In the genomic region with DNA sequence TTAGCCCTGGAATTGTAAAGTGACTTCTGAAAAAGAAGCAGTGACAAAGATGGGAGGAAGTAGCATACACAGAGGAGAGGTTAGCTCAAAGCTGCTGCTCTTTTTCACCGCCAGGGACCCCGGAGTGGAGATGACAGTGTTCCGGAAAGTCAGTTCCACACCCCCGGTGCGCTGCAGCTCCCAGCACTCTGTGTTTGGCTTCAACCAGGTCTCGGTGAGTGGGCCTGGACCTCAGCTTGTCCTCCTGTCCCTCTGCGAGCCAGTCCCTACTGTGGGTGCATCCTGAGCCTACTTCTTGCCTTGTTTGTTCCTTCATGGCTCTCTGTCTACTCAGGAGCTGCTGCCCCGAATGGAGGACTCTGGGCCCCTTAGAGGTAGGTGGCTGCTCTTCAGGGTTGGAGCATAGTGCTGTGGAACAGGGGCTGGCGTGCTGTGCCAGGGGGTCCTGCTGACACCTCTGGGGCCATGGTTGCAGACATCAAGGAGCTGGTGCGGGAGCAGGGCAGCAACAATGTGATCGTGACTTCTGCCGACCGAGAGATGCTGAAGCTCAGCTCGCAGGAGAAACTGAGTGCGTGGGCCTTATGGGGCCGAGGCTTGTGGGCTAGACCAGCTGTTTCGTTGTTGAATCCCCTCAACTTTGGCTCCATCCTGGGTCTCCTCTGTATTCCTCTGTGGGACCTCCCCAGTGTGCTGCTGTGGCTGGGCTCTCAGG, we compare ENCODE assay signal across 10 cellular contexts. TPM values are rescaled to one million over a fixed set of nuclear protein-coding genes. Genes with fewer than 3 reads are reported as not detected.
DNase-seq lines count a peak whose midpoint lies in the region; ATAC-seq and TF ChIP-seq lines count a peak whose summit lies in the region.
"Had no signal": no experiment of that assay in that cellular context is flagged by ENCODE, and none has a peak within 500 bp of the region (broad histone marks: within the 10 kb centered on the region; RNA-seq: fewer than 3 reads in every experiment).

No MANE protein-coding gene starts in this region.

- no peaks in the 10 kb centered on the region for H3K9me3 ChIP-seq in fibroblast of lung (ENCODE audit: control insufficient read depth, insufficient read depth, low read depth, low read length)

- H2AFZ ChIP-seq in fibroblast of lung (ENCODE audit: low read length): no peak overlapping the region

- peaks cover 15% of the 10 kb centered on the region for H3K4me1 ChIP-seq in fibroblast of lung (ENCODE audit: control insufficient read depth, extremely low read depth, insufficient read depth, low read length)

- no peak for DNase-seq in activated T-cell treated with anti-CD3 and anti-CD28 coated beads, Interleukin-2, amount 50 U/mL, for 4 hours
- no peak for DNase-seq in activated T-cell treated with anti-CD3 and anti-CD28 coated beads, Interleukin-2, amount 50 U/mL, for 48 hours
- DNase-seq in T-cell (no peak), fibroblast of lung (ENCODE audit: low read depth in 2 of 2) (no peak), NCI-H1092 treated with DMSO at 0.1 percent for 48 hours (lab: John Stamatoyannopoulos, UW) (no peak), SW480 (ENCODE audit: low spot score) (no peak), T1000 (lab: John Stamatoyannopoulos, UW) (no peak)
- DNase-seq in stimulated activated effector memory CD8-positive, alpha-beta T cell treated with anti-CD3 and anti-CD28 coated beads, Interleukin-12 subunit alpha, Interleukin-12 subunit beta, amount 100 ng/mL, for 72 hours (ENCODE audit: low spot score in 2 of 2): no peak
- DNase-seq: C1 segment of cervical spinal cord, islet precursor cell had no signal

- no peaks in the 10 kb centered on the region for H3K9me3 Mint-ChIP-seq in activated T-cell treated with anti-CD3 and anti-CD28 coated beads, Interleukin-2, amount 50 U/mL, for 4 hours
- H3K9me3 Mint-ChIP-seq in T-cell: no peaks in the 10 kb centered on the region
- H3K9me3 Mint-ChIP-seq in stimulated activated effector memory CD8-positive, alpha-beta T cell treated with anti-CD3 and anti-CD28 coated beads, Interleukin-12 subunit alpha, Interleukin-12 subunit beta, amount 100 ng/mL, for 72 hours: no peaks in the 10 kb centered on the region

- peak overlapping the region; percentile 89 to 93 for H3K27ac Mint-ChIP-seq in T-cell
- H3K27ac Mint-ChIP-seq in stimulated activated effector memory CD8-positive, alpha-beta T cell treated with anti-CD3 and anti-CD28 coated beads, Interleukin-12 subunit alpha, Interleukin-12 subunit beta, amount 100 ng/mL, for 72 hours: peak overlapping the region; percentile 88

- CTCF ChIA-PET in T-cell (lab: Charles Lee): interaction anchor here in 1 of 2 donors (0.5 kb wide), 1 partner anchor 49 kb away, joined by 3 read pairs; no protein-coding TSS in a partner anchor

- TF ChIP-seq CTCF in fibroblast of lung (conservative IDR thresholded peaks at IDR 0.05 in 1 of 2, IDR thresholded peaks at IDR 0.05 in 1 of 2; ENCODE audit: low read depth in 1 of 2, low read length in 2 of 2): no peak

- H3K27ac ChIP-seq in fibroblast of lung (ENCODE audit: insufficient read depth, low read length): no peak overlapping the region

- no peak for ATAC-seq in activated T-cell treated with anti-CD3 and anti-CD28 coated beads, Interleukin-2, amount 50 U/mL, for 4 hours
- ATAC-seq in T-cell (replicated peaks in 1 of 4): no peak
- ATAC-seq in stimulated activated effector memory CD8-positive, alpha-beta T cell treated with anti-CD3 and anti-CD28 coated beads, Interleukin-12 subunit alpha, Interleukin-12 subunit beta, amount 100 ng/mL, for 72 hours: no peak

- POLR2A ChIA-PET in T-cell (lab: Charles Lee): interaction anchor here in 1 of 2 donors (0.5 to 0.6 kb wide), 2 partner anchors 43 to 90 kb away, joined by 3 to 7 read pairs; no protein-coding TSS in a partner anchor

- no peak overlapping the region for H3K9ac ChIP-seq in fibroblast of lung (ENCODE audit: insufficient read depth, low read length)

- peaks cover 38% of the 10 kb centered on the region for H3K36me3 ChIP-seq in fibroblast of lung (ENCODE audit: control insufficient read depth, insufficient read depth, low read length)

- H3K79me2 ChIP-seq in fibroblast of lung (ENCODE audit: control insufficient read depth, insufficient read depth, low read length): peaks cover 39% of the 10 kb centered on the region

- peak overlapping the region; percentile 97 for H3K4me2 ChIP-seq in fibroblast of lung (ENCODE audit: extremely low read depth, insufficient read depth, low read length)

- peaks cover 17% of the 10 kb centered on the region for H3K36me3 Mint-ChIP-seq in activated T-cell treated with anti-CD3 and anti-CD28 coated beads, Interleukin-2, amount 50 U/mL, for 4 hours (ENCODE audit: insufficient read depth)
- H3K36me3 Mint-ChIP-seq in T-cell: peaks cover 8% of the 10 kb centered on the region
- H3K36me3 Mint-ChIP-seq in stimulated activated effector memory CD8-positive, alpha-beta T cell treated with anti-CD3 and anti-CD28 coated beads, Interleukin-12 subunit alpha, Interleukin-12 subunit beta, amount 100 ng/mL, for 72 hours: peaks cover 80% of the 10 kb centered on the region

- H3K27me3 Mint-ChIP-seq in activated T-cell treated with anti-CD3 and anti-CD28 coated beads, Interleukin-2, amount 50 U/mL, for 4 hours (ENCODE audit: low read depth): no peaks in the 10 kb centered on the region
- no peaks in the 10 kb centered on the region for H3K27me3 Mint-ChIP-seq in T-cell

- H4K20me1 ChIP-seq in fibroblast of lung (ENCODE audit: control insufficient read depth, extremely low read depth, insufficient read depth, low read length): no peaks in the 10 kb centered on the region

- H3K27me3 ChIP-seq in fibroblast of lung (ENCODE audit: control insufficient read depth, insufficient read depth, low read length): no peaks in the 10 kb centered on the region

- H3K4me1 Mint-ChIP-seq in activated T-cell treated with anti-CD3 and anti-CD28 coated beads, Interleukin-2, amount 50 U/mL, for 4 hours (ENCODE audit: low read depth): peaks cover 27% of the 10 kb centered on the region
- peaks cover 28 to 43% (median 34%) of the 10 kb centered on the region in 3 donors for H3K4me1 Mint-ChIP-seq in T-cell
- H3K4me1 Mint-ChIP-seq in stimulated activated effector memory CD8-positive, alpha-beta T cell treated with anti-CD3 and anti-CD28 coated beads, Interleukin-12 subunit alpha, Interleukin-12 subunit beta, amount 100 ng/mL, for 72 hours: peaks cover 32% of the 10 kb centered on the region

- peak overlapping the region; percentile 95 for H3K4me3 Mint-ChIP-seq in activated T-cell treated with anti-CD3 and anti-CD28 coated beads, Interleukin-2, amount 50 U/mL, for 4 hours
- peak overlapping the region; percentile 91 to 95 (median 91) for H3K4me3 Mint-ChIP-seq in T-cell
- H3K4me3 Mint-ChIP-seq in stimulated activated effector memory CD8-positive, alpha-beta T cell treated with anti-CD3 and anti-CD28 coated beads, Interleukin-12 subunit alpha, Interleukin-12 subunit beta, amount 100 ng/mL, for 72 hours: peak overlapping the region; percentile 92

- H3K4me3 ChIP-seq in fibroblast of lung (replicated peaks in 1 of 4; ENCODE audit: control extremely low read depth in 1 of 4, insufficient read depth in 1 of 4, low read depth in 3 of 4, low read length in 4 of 4): peak overlapping the region; percentile 74 to 82 (median 80)

RNA-seq across cellular contexts. Expression of gene PCNX3, which starts 1.7 kb away (rescaled TPM):
- total RNA-seq in activated T-cell treated with anti-CD3 and anti-CD28 coated beads, Interleukin-2, amount 50 U/mL, for 4 hours: 10 to 100 TPM; 55.8 to 59.7 (median 59.5) TPM
- total RNA-seq in T-cell (10 to 100 TPM; 54.2 to 74.7 (median 66.8) TPM), fibroblast of lung (11.0 and 14.7 TPM in 2 replicates)
- 8.0 and 14.5 TPM in 2 replicates for polyA plus RNA-seq in fibroblast of lung
- polyA plus RNA-seq in fibroblast of lung (2012): 16.1 and 25.3 TPM in 2 replicates
- polyA minus RNA-seq in fibroblast of lung (ENCODE audit: low replicate concordance): 80.6 and 89.1 TPM in 2 replicates

RNA-seq across cellular contexts. Expression of gene MAP3K11, which starts 3.3 kb away (rescaled TPM):
- total RNA-seq in activated T-cell treated with anti-CD3 and anti-CD28 coated beads, Interleukin-2, amount 50 U/mL, for 4 hours: 10 to 100 TPM; 71.8 to 87.1 (median 74.3) TPM
- total RNA-seq in T-cell (100 to 1,000 TPM in 2 of 5 donors, 10 to 100 TPM in 3; 60.8 to 110 (median 84.0) TPM), fibroblast of lung (16.7 and 19.3 TPM in 2 replicates)
- polyA plus RNA-seq in fibroblast of lung: 10.6 and 14.7 TPM in 2 replicates
- 20.2 and 31.5 TPM in 2 replicates for polyA plus RNA-seq in fibroblast of lung (2012)
- 45.3 and 49.2 TPM in 2 replicates for polyA minus RNA-seq in fibroblast of lung (ENCODE audit: low replicate concordance)

RNA-seq across cellular contexts. Expression of gene SIPA1, which starts 20.6 kb away (rescaled TPM):
- total RNA-seq in activated T-cell treated with anti-CD3 and anti-CD28 coated beads, Interleukin-2, amount 50 U/mL, for 4 hours: 100 to 1,000 TPM in 1 of 3 donors, 10 to 100 TPM in 2; 80.0 to 101 (median 95.4) TPM
- total RNA-seq in T-cell (100 to 1,000 TPM; 179 to 285 (median 200) TPM), fibroblast of lung (13.6 and 32.5 TPM in 2 replicates)
- 7.8 and 15.4 TPM in 2 replicates for polyA plus RNA-seq in fibroblast of lung
- 26.1 and 51.6 TPM in 2 replicates for polyA plus RNA-seq in fibroblast of lung (2012)
- 62.6 and 96.0 TPM in 2 replicates for polyA minus RNA-seq in fibroblast of lung (ENCODE audit: low replicate concordance)

RNA-seq across cellular contexts. Expression of gene KCNK7, which starts 21.7 kb away (rescaled TPM):
- 1 to 10 TPM; 1.4 to 2.1 (median 1.4) TPM for total RNA-seq in activated T-cell treated with anti-CD3 and anti-CD28 coated beads, Interleukin-2, amount 50 U/mL, for 4 hours
- total RNA-seq in T-cell: 1 to 10 TPM; 2.3 to 8.0 (median 3.6) TPM
- under 0.01 TPM in 1 of 2 replicates, not detected in the other for total RNA-seq in fibroblast of lung
- polyA plus RNA-seq in fibroblast of lung: not detected in 2 replicates
- 0.10 TPM in 1 of 2 replicates, not detected in the other for polyA plus RNA-seq in fibroblast of lung (2012)
- not detected in 2 replicates for polyA minus RNA-seq in fibroblast of lung (ENCODE audit: low replicate concordance)

RNA-seq across cellular contexts. Expression of gene EHBP1L1, which starts 41.4 kb away (rescaled TPM):
- 10 to 100 TPM; 59.8 to 84.9 (median 80.1) TPM for total RNA-seq in activated T-cell treated with anti-CD3 and anti-CD28 coated beads, Interleukin-2, amount 50 U/mL, for 4 hours
- total RNA-seq in T-cell (100 to 1,000 TPM; 115 to 170 (median 150) TPM), fibroblast of lung (46.5 and 53.5 TPM in 2 replicates)
- polyA plus RNA-seq in fibroblast of lung: 12.4 and 12.8 TPM in 2 replicates
- 33.0 and 39.0 TPM in 2 replicates for polyA plus RNA-seq in fibroblast of lung (2012)
- polyA minus RNA-seq in fibroblast of lung (ENCODE audit: low replicate concordance): 23.5 and 35.6 TPM in 2 replicates
